In the genomic region with DNA sequence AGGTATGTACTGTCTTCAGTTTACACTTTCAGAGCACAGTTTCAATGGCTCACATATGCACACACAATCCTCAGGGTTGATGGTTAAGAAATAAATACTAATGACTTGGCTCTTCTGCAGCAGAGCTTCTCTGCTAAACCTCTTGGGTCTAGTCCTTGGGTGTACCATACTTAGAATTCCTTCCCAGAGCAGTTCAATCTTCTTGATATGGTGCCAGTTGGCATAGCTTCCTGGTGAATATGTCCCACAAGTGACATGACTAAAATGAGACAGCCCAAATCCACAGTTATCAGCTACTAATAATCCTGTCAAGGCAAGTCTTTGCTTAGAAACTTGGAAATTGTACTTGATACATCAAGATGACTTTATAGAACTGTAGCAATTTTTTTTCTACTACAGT, we compare ENCODE assay signal across 16 cellular contexts.
A peak's percentile ranks its signal among the peaks of the same experiment; 100 is the strongest.
DNase-seq lines count a peak whose midpoint lies in the region; ATAC-seq and TF ChIP-seq lines count a peak whose summit lies in the region.
"Had no signal": no experiment of that assay in that cellular context is flagged by ENCODE, and none has a peak within 500 bp of the region (broad histone marks: within the 10 kb centered on the region; RNA-seq: fewer than 3 reads in every experiment).

No MANE protein-coding gene starts in this region.

- no peaks in the 10 kb centered on the region for H3F3A ChIP-seq in PC-3 (ENCODE audit: low read length, unreplicated experiment)

- H3K79me2 ChIP-seq in PC-3 (ENCODE audit: low read length), result no peaks in the 10 kb centered on the region

- H3K4me2 ChIP-seq in PC-3 (ENCODE audit: low read length), result no peak overlapping the region
- H3K4me2 ChIP-seq: smooth muscle cell had no signal

- H3K9me2 ChIP-seq in PC-3 (replicated peaks; ENCODE audit: low read length), result no peaks in the 10 kb centered on the region

- no peak for TF ChIP-seq CTCF in PC-3 (conservative IDR thresholded peaks at IDR 0.05; ENCODE audit: low read depth, low read length)

- no peaks in the 10 kb centered on the region for H4K20me1 ChIP-seq in PC-3 (ENCODE audit: low read length)

- H2AFZ ChIP-seq in PC-3 (ENCODE audit: low read length), result no peak overlapping the region

- DNase-seq in ELR (ENCODE audit: low read depth) (peak; percentile 34), PC-3 (peak; percentile 39), fibroblast of gingiva (ENCODE audit: low read depth) (peak; percentile 60), myocyte (ENCODE audit: low read depth) (peak; percentile 86), T1000 (lab: John Stamatoyannopoulos, UW) (no peak), erythroblast (lab: John Stamatoyannopoulos, UW) (no peak), NCI-H1436 treated with DMSO at 0.1 percent for 48 hours (lab: John Stamatoyannopoulos, UW) (no peak), NCI-H446 (lab: John Stamatoyannopoulos, UW) (no peak)
- DNase-seq: activated naive CD4-positive, alpha-beta T cell; CD4-positive, alpha-beta T cell; KG1; NCI-H1417 treated with DMSO at 0.1 percent for 48 hours; NCI-H446 treated with DMSO at 0.1 percent for 48 hours; transverse colon had no signal

- no peaks in the 10 kb centered on the region for H3K36me3 ChIP-seq in PC-3 (ENCODE audit: low read depth, low read length)
- H3K36me3 ChIP-seq: transverse colon had no signal

- H3K27me3 ChIP-seq in PC-3 (ENCODE audit: low read length), result no peaks in the 10 kb centered on the region
- H3K27me3 ChIP-seq: transverse colon had no signal

- intact Hi-C loops in PC-3 (cut with micrococcal nuclease), result no loop called here

- no TSS peak for BruUV-seq in PC-3 (replicated peaks; lab: Mats Ljungman, UMichigan)

- no peak overlapping the region for H3K27ac ChIP-seq in PC-3 (ENCODE audit: low read length)
- H3K27ac ChIP-seq: transverse colon had no signal

- H3K9ac ChIP-seq in PC-3 (ENCODE audit: low read length), result no peak overlapping the region

- no peak for TF ChIP-seq POLR2A in erythroblast (IDR thresholded peaks at IDR 0.05; ENCODE audit: low read length)

- CTCF ChIA-PET in PC-3 (lab: Charles Lee), result no interaction called here

- H3K9me3 ChIP-seq in PC-3 (ENCODE audit: low read length), result no peaks in the 10 kb centered on the region
- H3K9me3 ChIP-seq: transverse colon had no signal

- no peak for ATAC-seq in PC-3
- ATAC-seq: esophagus mucosa had no signal

- H3K4me1 ChIP-seq in PC-3 (ENCODE audit: insufficient read depth, low read length), result no peaks in the 10 kb centered on the region; the same call in 1 of the 2 replicates
- H3K4me1 ChIP-seq: transverse colon had no signal

- no peak overlapping the region for H3K4me3 ChIP-seq in PC-3 (ENCODE audit: low read length)
- H3K4me3 ChIP-seq: smooth muscle cell, transverse colon had no signal

- POLR2A ChIA-PET in PC-3 (lab: Charles Lee; ENCODE audit: unreplicated experiment), result no interaction called here

Comparison
In these comparisons a context has a peak if more than half of its experiments do, and no peak if none do; other contexts are left out.
1. DNase-seq: peak in ELR (single experiment), PC-3 (single experiment), fibroblast of gingiva (single experiment) and myocyte (single experiment); none in T1000 (single experiment), erythroblast (0 of 2), NCI-H1436 treated with DMSO at 0.1 percent for 48 hours (single experiment) and NCI-H446 (0 of 2).